Comparison of ENCODE assay signal across 1 cellular context in the genomic region with DNA sequence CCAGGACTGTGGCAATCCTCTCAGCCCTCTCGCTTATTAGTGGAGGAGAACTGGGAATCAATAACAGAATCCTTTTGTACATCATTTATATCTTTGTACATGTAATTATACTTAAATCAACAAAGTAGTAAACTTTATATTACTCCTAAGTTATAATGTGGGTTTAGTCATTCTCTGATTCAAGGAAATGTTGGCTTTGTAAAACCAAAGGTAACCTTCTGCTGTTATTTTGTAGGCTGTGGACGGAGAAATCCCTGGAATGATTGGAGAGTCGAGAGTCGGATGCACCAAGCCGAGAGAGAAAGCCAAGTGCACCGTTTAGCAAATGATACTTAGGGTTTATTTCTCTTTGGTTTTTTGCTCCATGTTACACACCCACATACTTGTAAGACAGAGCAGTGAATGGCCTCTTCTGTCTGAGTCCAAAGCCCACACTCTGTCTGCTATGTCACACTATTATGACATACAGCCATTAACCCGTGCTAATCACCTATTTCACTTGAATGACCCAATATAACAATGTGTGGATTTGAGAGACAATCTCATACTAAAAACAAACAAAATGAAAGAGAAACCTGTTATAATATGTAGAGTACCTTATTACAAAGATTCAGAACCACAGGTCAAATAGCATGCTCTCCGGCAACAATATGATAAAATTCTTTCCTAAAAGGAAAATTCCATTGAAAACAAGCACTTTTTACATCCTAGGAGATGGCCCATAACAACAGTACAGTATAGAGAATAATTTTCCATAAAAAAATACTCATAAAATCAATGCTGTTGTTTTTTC.
A peak's percentile ranks its signal among the peaks of the same experiment; 100 is the strongest.
TF ChIP-seq lines count a peak whose summit lies in the region.

No MANE protein-coding gene starts in this region.

TF ChIP-seq in HEK293, 187 proteins besides CTCF, POLR2A, EP300 and RAD21 (continued from another document):
- TF ChIP-seq ZNF350 (tag by site-specific recombination; IDR thresholded peaks at IDR 0.05) (no peak), ZFHX2 (tag by site-specific recombination; conservative IDR thresholded peaks at IDR 0.05) (peak; percentile 72), HOXC10 (CRISPR knock-in tag; IDR thresholded peaks at IDR 0.05) (no peak), ZNF394 (tag by site-specific recombination; IDR thresholded peaks at IDR 0.05; ENCODE audit: borderline replicate concordance) (no peak), BCL11B (tag by site-specific recombination; IDR thresholded peaks at IDR 0.05; ENCODE audit: low read depth) (no peak), ZNF585B (tag by site-specific recombination; IDR thresholded peaks at IDR 0.05) (no peak), ZNF830 (tag by site-specific recombination; IDR thresholded peaks at IDR 0.05; ENCODE audit: low read depth) (no peak), HOXD13 (CRISPR knock-in tag; IDR thresholded peaks at IDR 0.05; ENCODE audit: borderline replicate concordance) (no peak), ZBTB7A (tag by site-specific recombination; IDR thresholded peaks at IDR 0.05; ENCODE audit: low read depth) (no peak)
- TF ChIP-seq, protein P1, sequence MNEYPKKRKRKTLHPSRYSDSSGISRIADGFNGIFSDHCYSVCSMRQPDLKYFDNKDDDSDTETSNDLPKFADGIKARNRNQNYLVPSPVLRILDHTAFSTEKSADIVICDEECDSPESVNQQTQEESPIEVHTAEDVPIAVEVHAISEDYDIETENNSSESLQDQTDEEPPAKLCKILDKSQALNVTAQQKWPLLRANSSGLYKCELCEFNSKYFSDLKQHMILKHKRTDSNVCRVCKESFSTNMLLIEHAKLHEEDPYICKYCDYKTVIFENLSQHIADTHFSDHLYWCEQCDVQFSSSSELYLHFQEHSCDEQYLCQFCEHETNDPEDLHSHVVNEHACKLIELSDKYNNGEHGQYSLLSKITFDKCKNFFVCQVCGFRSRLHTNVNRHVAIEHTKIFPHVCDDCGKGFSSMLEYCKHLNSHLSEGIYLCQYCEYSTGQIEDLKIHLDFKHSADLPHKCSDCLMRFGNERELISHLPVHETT (tag by site-specific recombination; IDR thresholded peaks at IDR 0.05) = no peak
- TF ChIP-seq, protein P2, sequence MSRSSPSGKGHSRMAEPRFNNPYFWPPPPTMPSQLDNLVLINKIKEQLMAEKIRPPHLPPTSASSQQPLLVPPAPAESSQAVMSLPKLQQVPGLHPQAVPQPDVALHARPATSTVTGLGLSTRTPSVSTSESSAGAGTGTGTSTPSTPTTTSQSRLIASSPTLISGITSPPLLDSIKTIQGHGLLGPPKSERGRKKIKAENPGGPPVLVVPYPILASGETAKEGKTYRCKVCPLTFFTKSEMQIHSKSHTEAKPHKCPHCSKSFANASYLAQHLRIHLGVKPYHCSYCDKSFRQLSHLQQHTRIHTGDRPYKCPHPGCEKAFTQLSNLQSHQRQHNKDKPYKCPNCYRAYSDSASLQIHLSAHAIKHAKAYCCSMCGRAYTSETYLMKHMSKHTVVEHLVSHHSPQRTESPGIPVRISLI (tag by site-specific recombination; IDR thresholded peaks at IDR 0.05) = no peak
